ENCODE assay signal across 31 cellular contexts in the genomic region with DNA sequence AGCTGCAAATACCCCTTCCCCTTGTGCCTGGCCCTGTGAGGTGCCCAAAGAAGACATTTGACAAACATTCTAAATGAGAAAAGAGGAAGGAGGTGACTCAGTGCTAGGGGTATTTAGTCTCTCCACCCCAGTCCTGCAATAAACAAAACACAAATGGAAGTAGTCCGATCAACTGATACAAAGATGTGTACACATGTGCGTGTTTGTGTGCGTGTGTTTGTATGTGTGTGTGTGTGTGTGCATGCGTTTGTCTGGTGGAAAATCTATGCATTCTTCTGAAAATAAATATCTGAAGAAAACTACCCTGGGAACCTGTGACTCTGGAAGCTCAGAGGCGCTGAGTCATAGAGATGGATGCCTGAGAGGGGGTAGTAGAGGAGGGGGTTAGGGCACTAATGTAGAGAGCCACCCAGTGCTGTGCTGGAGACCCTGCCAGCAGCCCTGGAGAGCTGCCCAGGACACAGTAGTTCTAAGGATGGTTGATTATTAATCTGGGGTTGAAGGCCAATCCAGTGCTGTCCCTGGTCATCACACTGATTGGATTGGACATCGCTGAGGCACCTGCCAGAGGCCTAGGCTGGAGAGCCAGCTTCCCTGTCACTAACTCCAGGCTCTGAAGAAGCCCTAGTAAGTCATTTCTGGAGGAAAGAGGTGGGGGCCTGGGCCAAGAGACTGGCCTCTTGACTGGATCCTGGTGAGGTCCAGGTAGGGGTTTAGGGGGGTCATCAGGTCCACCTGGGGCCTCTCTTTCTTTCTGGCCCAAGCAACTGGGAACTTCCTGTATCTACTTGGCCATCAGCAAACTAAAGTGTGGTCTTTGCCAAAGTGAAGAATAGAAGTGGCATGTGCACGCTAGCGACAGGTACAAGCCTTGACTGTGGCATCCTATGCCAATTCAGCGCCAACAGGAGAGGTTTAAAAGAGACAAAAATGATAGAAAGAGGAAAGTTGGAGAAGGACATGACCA. TPM values are rescaled to one million over a fixed set of nuclear protein-coding genes. Genes with fewer than 3 reads are reported as not detected.
"Had no signal": no experiment of that assay in that cellular context is flagged by ENCODE, and none has a peak within 500 bp of the region (broad histone marks: within the 10 kb centered on the region; RNA-seq: fewer than 3 reads in every experiment).

No MANE protein-coding gene starts in this region.

- H3K27me3 ChIP-seq: breast epithelium, hepatocyte, tibial artery, uterus had no signal

- H2AFZ ChIP-seq: hepatocyte had no signal

- H3K27ac Mint-ChIP-seq: activated naive CD8-positive, alpha-beta T cell treated with anti-CD3 and anti-CD28 coated beads for 36 hours; effector memory CD8-positive, alpha-beta T cell; immature natural killer cell; stimulated activated effector memory CD8-positive, alpha-beta T cell treated with anti-CD3 and anti-CD28 coated beads, Interleukin-12 subunit alpha, Interleukin-12 subunit beta, amount 100 ng/mL, for 72 hours; stimulated activated naive CD8-positive, alpha-beta T cell treated with anti-CD3 and anti-CD28 coated beads, Interleukin-15, amount 100 ng/mL, for 72 hours; WTC11 had no signal

- H3K4me3 ChIP-seq: breast epithelium, dorsolateral prefrontal cortex, hepatocyte, mucosa of descending colon, tibial artery, uterus had no signal

- H3K4me2 ChIP-seq: hepatocyte had no signal

- H3K79me2 ChIP-seq: hepatocyte had no signal

- H3K9me3 ChIP-seq: breast epithelium, tibial artery, uterus had no signal

- H3K36me3 ChIP-seq: breast epithelium, tibial artery, uterus had no signal

- ATAC-seq: effector memory CD8-positive, alpha-beta T cell; esophagus mucosa; left ventricle myocardium superior; mucosa of descending colon; sciatic nerve; stimulated activated effector memory CD8-positive, alpha-beta T cell treated with anti-CD3 and anti-CD28 coated beads, Interleukin-12 subunit alpha, Interleukin-12 subunit beta, amount 100 ng/mL, for 72 hours; stimulated activated naive CD8-positive, alpha-beta T cell treated with anti-CD3 and anti-CD28 coated beads, Interleukin-15, amount 100 ng/mL, for 72 hours; WTC11 had no signal

- H3K9me3 Mint-ChIP-seq: central memory CD8-positive, alpha-beta T cell; effector memory CD8-positive, alpha-beta T cell; stimulated activated naive CD8-positive, alpha-beta T cell treated with anti-CD3 and anti-CD28 coated beads, Interleukin-15, amount 100 ng/mL, for 72 hours had no signal

- H3K36me3 Mint-ChIP-seq: activated naive CD8-positive, alpha-beta T cell treated with anti-CD3 and anti-CD28 coated beads for 36 hours; stimulated activated effector memory CD8-positive, alpha-beta T cell treated with anti-CD3 and anti-CD28 coated beads, Interleukin-12 subunit alpha, Interleukin-12 subunit beta, amount 100 ng/mL, for 72 hours; WTC11 had no signal

- H3K4me3 Mint-ChIP-seq: activated naive CD8-positive, alpha-beta T cell treated with anti-CD3 and anti-CD28 coated beads for 36 hours; central memory CD8-positive, alpha-beta T cell; effector memory CD8-positive, alpha-beta T cell; immature natural killer cell; stimulated activated effector memory CD8-positive, alpha-beta T cell treated with anti-CD3 and anti-CD28 coated beads, Interleukin-12 subunit alpha, Interleukin-12 subunit beta, amount 100 ng/mL, for 72 hours; stimulated activated naive CD8-positive, alpha-beta T cell treated with anti-CD3 and anti-CD28 coated beads, Interleukin-15, amount 100 ng/mL, for 72 hours; WTC11 had no signal

- H3K27ac ChIP-seq: breast epithelium, dorsolateral prefrontal cortex, hepatocyte, tibial artery, uterus had no signal

- H3K4me1 Mint-ChIP-seq: activated naive CD8-positive, alpha-beta T cell treated with anti-CD3 and anti-CD28 coated beads for 36 hours; central memory CD8-positive, alpha-beta T cell; immature natural killer cell; stimulated activated effector memory CD8-positive, alpha-beta T cell treated with anti-CD3 and anti-CD28 coated beads, Interleukin-12 subunit alpha, Interleukin-12 subunit beta, amount 100 ng/mL, for 72 hours; stimulated activated naive CD8-positive, alpha-beta T cell treated with anti-CD3 and anti-CD28 coated beads, Interleukin-15, amount 100 ng/mL, for 72 hours; WTC11 had no signal

- H3K4me1 ChIP-seq: breast epithelium, tibial artery, uterus had no signal

- DNase-seq: activated CD4-positive, alpha-beta T cell treated with anti-CD3 and anti-CD28 coated beads, Interleukin-2, amount 50 U/mL, for 48 hours; activated CD8-positive, alpha-beta memory T cell treated with anti-CD3 and anti-CD28 coated beads, Interleukin-2, amount 50 U/mL, for 48 hours; activated naive CD4-positive, alpha-beta T cell treated with Interleukin-2 at 50 U/mL for 16 hours; activated naive CD8-positive, alpha-beta T cell treated with anti-CD3 and anti-CD28 coated beads for 36 hours; activated T-cell treated with anti-CD3 and anti-CD28 coated beads, Interleukin-2, amount 50 U/mL, for 48 hours; dorsolateral prefrontal cortex; effector memory CD8-positive, alpha-beta T cell; glutamatergic neuron; immature natural killer cell; kidney glomerular epithelial cell; left ventricle myocardium superior; mesenchymal stem cell; mucosa of descending colon; nucleus accumbens; small intestine; stimulated activated CD4-positive, alpha-beta T cell treated with anti-CD3 and anti-CD28 coated beads, Interleukin-2, amount 100 ng/mL, for 24 hours; stimulated activated naive CD8-positive, alpha-beta T cell treated with anti-CD3 and anti-CD28 coated beads, Interleukin-15, amount 100 ng/mL, for 72 hours; T-helper 9 cell; tibial artery; uterus had no signal

RNA-seq across cellular contexts. Expression of a gene that starts 18.5 kb away (rescaled TPM):
- total RNA-seq: activated CD8-positive, alpha-beta memory T cell treated with anti-CD3 and anti-CD28 coated beads for 36 hours; activated naive CD8-positive, alpha-beta T cell treated with anti-CD3 and anti-CD28 coated beads for 36 hours; breast epithelium; endothelial cell of umbilical vein; frontal cortex; hepatocyte had no signal
- polyA plus RNA-seq: endothelial cell of umbilical vein, hepatocyte, immature natural killer cell, neural cell had no signal
